Comparison of ENCODE assay signal across 18 cellular contexts in the genomic region with DNA sequence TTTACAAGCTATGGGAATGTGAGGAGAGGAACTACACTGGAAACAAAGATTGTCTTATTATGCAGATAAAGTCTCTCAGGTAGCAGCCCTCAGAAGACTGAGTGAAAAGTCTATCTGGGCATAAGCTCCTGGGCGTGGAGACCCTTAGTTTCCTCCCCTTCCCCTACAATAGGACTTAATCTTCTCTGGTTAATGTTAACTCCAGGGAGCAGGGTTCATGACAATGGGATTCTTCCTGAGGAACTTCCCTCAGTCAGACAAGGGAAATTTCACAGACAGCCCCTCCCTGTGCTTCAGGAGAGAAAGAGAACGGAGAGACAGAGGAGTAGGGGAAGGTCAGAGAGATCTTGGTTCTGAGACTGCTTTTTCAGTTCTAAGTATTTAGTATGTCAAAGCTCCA.
"Had no signal": no experiment of that assay in that cellular context is flagged by ENCODE, and none has a peak within 500 bp of the region (broad histone marks: within the 10 kb centered on the region; RNA-seq: fewer than 3 reads in every experiment).

No MANE protein-coding gene starts in this region.

- H2AFZ ChIP-seq: parathyroid adenoma had no signal

- H3K9ac ChIP-seq: parathyroid adenoma had no signal

- H3K4me3 Mint-ChIP-seq: activated CD4-positive, alpha-beta T cell treated with anti-CD3 and anti-CD28 coated beads, Interleukin-2, amount 10 ng/mL, durations not matched to agents 7 days and 5 days; activated CD8-positive, alpha-beta T cell treated with anti-CD3 and anti-CD28 coated beads, Interleukin-2, amount 10 ng/mL, durations not matched to agents 7 days and 5 days; activated naive CD4-positive, alpha-beta T cell treated with anti-CD3 and anti-CD28 coated beads, Interleukin-2, amount 10 ng/mL, durations not matched to agents 7 days and 5 days; activated T-cell treated with anti-CD3 and anti-CD28 coated beads, Interleukin-2, amount 50 U/mL, for 24 hours; naive B cell had no signal

- H3K9me3 ChIP-seq: ascending aorta, esophagus muscularis mucosa, gastroesophageal sphincter, thyroid gland had no signal

- H3K4me1 Mint-ChIP-seq: activated CD4-positive, alpha-beta T cell treated with anti-CD3 and anti-CD28 coated beads, Interleukin-2, amount 10 ng/mL, durations not matched to agents 7 days and 5 days; activated naive CD4-positive, alpha-beta T cell treated with anti-CD3 and anti-CD28 coated beads, Interleukin-2, amount 10 ng/mL, durations not matched to agents 7 days and 5 days; naive B cell had no signal

- H3K27ac Mint-ChIP-seq: activated CD4-positive, alpha-beta T cell treated with anti-CD3 and anti-CD28 coated beads, Interleukin-2, amount 10 ng/mL, durations not matched to agents 7 days and 5 days; activated CD8-positive, alpha-beta T cell treated with anti-CD3 and anti-CD28 coated beads, Interleukin-2, amount 10 ng/mL, durations not matched to agents 7 days and 5 days; activated naive CD4-positive, alpha-beta T cell treated with anti-CD3 and anti-CD28 coated beads, Interleukin-2, amount 10 ng/mL, durations not matched to agents 7 days and 5 days; activated T-cell treated with anti-CD3 and anti-CD28 coated beads, Interleukin-2, amount 50 U/mL, for 24 hours; naive B cell had no signal

- H3K27ac ChIP-seq: ascending aorta, esophagus muscularis mucosa, gastroesophageal sphincter, heart left ventricle, left lung, parathyroid adenoma, thyroid gland had no signal

- H3K36me3 Mint-ChIP-seq: activated naive CD4-positive, alpha-beta T cell treated with anti-CD3 and anti-CD28 coated beads, Interleukin-2, amount 10 ng/mL, durations not matched to agents 7 days and 5 days; naive B cell had no signal

- H3K36me3 ChIP-seq: ascending aorta, esophagus muscularis mucosa, gastroesophageal sphincter, heart left ventricle, left lung, thyroid gland had no signal

- DNase-seq: activated CD4-positive, alpha-beta T cell treated with anti-CD3 and anti-CD28 coated beads, Interleukin-2, amount 10 ng/mL, durations not matched to agents 7 days and 5 days; activated CD8-positive, alpha-beta T cell treated with anti-CD3 and anti-CD28 coated beads, Interleukin-2, amount 10 ng/mL, durations not matched to agents 7 days and 5 days; activated naive CD4-positive, alpha-beta T cell treated with anti-CD3 and anti-CD28 coated beads, Interleukin-2, amount 10 ng/mL, durations not matched to agents 7 days and 5 days; activated T-cell treated with anti-CD3 and anti-CD28 coated beads, Interleukin-2, amount 50 U/mL, for 24 hours; cortex of kidney; heart left ventricle; kidney; left lung; mammary epithelial cell; naive B cell; stimulated activated CD8-positive, alpha-beta memory T cell treated with anti-CD3 and anti-CD28 coated beads, Interleukin-4, amount 100 ng/mL, for 48 hours; stimulated activated naive CD4-positive, alpha-beta T cell; T1000; thyroid gland had no signal

- H3K4me3 ChIP-seq: ascending aorta, esophagus muscularis mucosa, gastroesophageal sphincter, heart left ventricle, left lung, thyroid gland had no signal

- H3K4me1 ChIP-seq: ascending aorta, esophagus muscularis mucosa, gastroesophageal sphincter, heart left ventricle, left lung, parathyroid adenoma had no signal

- H3K79me2 ChIP-seq: parathyroid adenoma had no signal

- H3K27me3 ChIP-seq: ascending aorta, esophagus muscularis mucosa, gastroesophageal sphincter, heart left ventricle, left lung, thyroid gland had no signal

- H3K27me3 Mint-ChIP-seq: activated CD4-positive, alpha-beta T cell treated with anti-CD3 and anti-CD28 coated beads, Interleukin-2, amount 10 ng/mL, durations not matched to agents 7 days and 5 days; activated naive CD4-positive, alpha-beta T cell treated with anti-CD3 and anti-CD28 coated beads, Interleukin-2, amount 10 ng/mL, durations not matched to agents 7 days and 5 days; activated T-cell treated with anti-CD3 and anti-CD28 coated beads, Interleukin-2, amount 50 U/mL, for 24 hours; naive B cell had no signal
